ENCODE assay signal across 11 cellular contexts in genomic region chr3:45667569-45667967, GRCh38. TPM values are rescaled to one million over a fixed set of nuclear protein-coding genes. Genes with fewer than 3 reads are reported as not detected.
DNase-seq lines count a peak whose midpoint lies in the region; ATAC-seq, FAIRE-seq and TF ChIP-seq lines count a peak whose summit lies in the region.
"Had no signal": no experiment of that assay in that cellular context is flagged by ENCODE, and none has a peak within 500 bp of the region (broad histone marks: within the 10 kb centered on the region; RNA-seq: fewer than 3 reads in every experiment).

No MANE protein-coding gene starts in this region.

- peaks cover 55 to 77% (median 71%) of the 10 kb centered on the region in 11 experiments for H3K36me3 ChIP-seq in BLaER1 treated with 17β-estradiol and CSF1 and Interleukin-3, amounts not matched to agents 10 nM and 100 nM
- peaks cover 33% of the 10 kb centered on the region for H3K36me3 ChIP-seq in IMR-90 (ENCODE audit: control insufficient read depth, insufficient read depth, low read length)
- H3K36me3 ChIP-seq in K562 (ENCODE audit: control insufficient read depth, insufficient read depth, low read length) = peaks cover 59% of the 10 kb centered on the region
- H3K36me3 ChIP-seq in osteoblast (ENCODE audit: insufficient read depth, low read length) = peaks cover 24% of the 10 kb centered on the region
- H3K36me3 ChIP-seq in kidney (ENCODE audit: control insufficient read depth in 1 of 2, insufficient read depth in 2 of 2, low read length in 2 of 2) = peaks cover 0 to 5% of the 10 kb centered on the region in 2 donors

- peak overlapping the region; percentile 69 for H2BK5ac ChIP-seq in IMR-90 (ENCODE audit: low read depth, low read length, poor library complexity, severe bottlenecking)

- no peaks in the 10 kb centered on the region for H3K9me3 ChIP-seq in BLaER1 treated with 17β-estradiol and CSF1 and Interleukin-3, amounts not matched to agents 10 nM and 100 nM (replicated peaks in 1 of 11)
- no peaks in the 10 kb centered on the region for H3K9me3 ChIP-seq in IMR-90 (ENCODE audit: control insufficient read depth, insufficient read depth, low read length)
- H3K9me3 ChIP-seq in K562 (replicated peaks; ENCODE audit: control insufficient read depth, insufficient read depth, low read depth, low read length) = no peaks in the 10 kb centered on the region
- H3K9me3 ChIP-seq in osteoblast (ENCODE audit: low read depth, low read length) = no peaks in the 10 kb centered on the region
- no peaks in the 10 kb centered on the region for H3K9me3 ChIP-seq in kidney (ENCODE audit: control insufficient read depth in 1 of 2, low read length in 2 of 2)

- peaks cover 3% of the 10 kb centered on the region; the same call in 1 of the 3 replicates for H3K79me2 ChIP-seq in K562 (ENCODE audit: control insufficient read depth, insufficient read depth, low read length)
- H3K79me2 ChIP-seq in osteoblast (ENCODE audit: insufficient read depth, low read length) = peaks cover 24% of the 10 kb centered on the region

- H3K18ac ChIP-seq in IMR-90 (ENCODE audit: low read depth, low read length) = peak overlapping the region; percentile 38; the same call in 1 of the 2 replicates

- FAIRE-seq in K562 (lab: Jason Lieb, UNC) (no peak), kidney (lab: Jason Lieb, UNC) (no peak)
- FAIRE-seq: colon had no signal

- TF ChIP-seq POLR2A in IMR-90 (IDR thresholded peaks at IDR 0.05; ENCODE audit: low read depth, low read length) = no peak
- no peak for TF ChIP-seq POLR2A in K562 (conservative IDR thresholded peaks at IDR 0.05)

- H3K4me2 ChIP-seq in BLaER1 treated with 17β-estradiol and CSF1 and Interleukin-3, amounts not matched to agents 10 nM and 100 nM = peak overlapping the region in 6 of 11 experiments; percentile 15 to 70 (median 42); a peak in 9 of 22 replicates
- H3K4me2 ChIP-seq in IMR-90 (ENCODE audit: low read depth, low read length) = peak overlapping the region; percentile 60
- peak overlapping the region; percentile 51 for H3K4me2 ChIP-seq in K562 (ENCODE audit: insufficient read depth, low read length)
- H3K4me2 ChIP-seq in osteoblast (ENCODE audit: insufficient read depth, low read length) = peak overlapping the region; percentile 73

- dilution Hi-C loops in IMR-90 (cut with HindIII; ENCODE audit: low sequenced_read_pairs, unreplicated experiment) = no loop called here

- peak overlapping the region; percentile 10; the same call in 1 of the 3 replicates for H2BK15ac ChIP-seq in IMR-90 (ENCODE audit: low read depth, low read length)

- peak overlapping the region; percentile 20 for H3K4ac ChIP-seq in IMR-90 (ENCODE audit: low read depth, low read length)

- no peak for TF ChIP-seq RAD21 in IMR-90 (IDR thresholded peaks at IDR 0.05; ENCODE audit: low read length)
- no peak for TF ChIP-seq RAD21 in K562 (CRISPR knock-in tag; conservative IDR thresholded peaks at IDR 0.05 in 1 of 2, IDR thresholded peaks at IDR 0.05 in 1 of 2)

- H3K23ac ChIP-seq in IMR-90 (ENCODE audit: low read depth, low read length) = peak overlapping the region; percentile 28; the same call in 1 of the 2 replicates

- CTCF ChIA-PET in IMR-90 (lab: Yijun Ruan, JAX) = interaction anchor here (1.3 to 1.8 kb wide), 2 partner anchors 9 to 23 kb away, joined by 3 to 5 read pairs; no protein-coding TSS in a partner anchor
- CTCF ChIA-PET in K562 (lab: Yijun Ruan, JAX; ENCODE audit: low intra/inter-chr PET ratio) = interaction anchor here (0.6 to 1.1 kb wide), 2 partner anchors 512 to 630 kb away, joined by 3 read pairs; no protein-coding TSS in a partner anchor

- TF ChIP-seq CTCF in IMR-90 (conservative IDR thresholded peaks at IDR 0.05; ENCODE audit: low read depth, low read length) = no peak
- no peak for TF ChIP-seq CTCF in K562 (IDR thresholded peaks at IDR 0.05 in 2 of 3, conservative IDR thresholded peaks at IDR 0.05 in 1 of 3; ENCODE audit: insufficient read depth in 2 of 3, low read depth in 1 of 3, low read length in 3 of 3)
- no peak for TF ChIP-seq CTCF in osteoblast (IDR thresholded peaks at IDR 0.05; ENCODE audit: extremely low read depth, low read depth, low read length)
- TF ChIP-seq CTCF in kidney (IDR thresholded peaks at IDR 0.05; ENCODE audit: borderline replicate concordance, extremely low read depth, insufficient read depth) = no peak

- WGBS in IMR-90 (ENCODE audit: extremely low coverage in 2 of 2, insufficient read length in 1 of 2), 2 experiments = no CpG with 5 or more reads among the region's 1 CpG
- 48% methylated on average over 1 of the region's 1 CpG for WGBS in K562 (ENCODE audit: insufficient coverage, low coverage, missing lambda C conversion rate)

- H4K8ac ChIP-seq in IMR-90 (ENCODE audit: low read depth in 2 of 2, low read length in 2 of 2) = peak overlapping the region; percentile 46 to 67; a peak in 3 of 4 replicates

- 0 out of 2 replicates have a peak overlapping the region, but pooled peaks have one; percentile 2 for H3K14ac ChIP-seq in IMR-90 (replicated peaks; ENCODE audit: low read depth, low read length)

- H4K5ac ChIP-seq in IMR-90 (ENCODE audit: low read depth, low read length) = peak overlapping the region; percentile 16; the same call in 1 of the 2 replicates

- H2AK9ac ChIP-seq in IMR-90 (replicated peaks; ENCODE audit: low read depth, low read length, poor library complexity) = peak overlapping the region; percentile 8

- H3K27ac ChIP-seq in BLaER1 treated with 17β-estradiol and CSF1 and Interleukin-3, amounts not matched to agents 10 nM and 100 nM = no peak overlapping the region
- H3K27ac ChIP-seq in IMR-90 (ENCODE audit: insufficient read depth, low read length) = peak overlapping the region; percentile 31; the same call in 1 of the 2 replicates
- H3K27ac ChIP-seq in K562 (ENCODE audit: extremely low read depth, low read depth, low read length) = peak overlapping the region; percentile 49; the same call in 1 of the 3 replicates
- peak overlapping the region; percentile 97 for H3K27ac ChIP-seq in osteoblast (ENCODE audit: low read depth, low read length)
- H3K27ac ChIP-seq in kidney (ENCODE audit: low read depth in 2 of 2, low read length in 2 of 2) = no peak overlapping the region
- H3K27ac ChIP-seq: C4-2B had no signal

- H3K9ac ChIP-seq in BLaER1 treated with 17β-estradiol and CSF1 and Interleukin-3, amounts not matched to agents 10 nM and 100 nM = no peak overlapping the region
- H3K9ac ChIP-seq in IMR-90 (ENCODE audit: low read depth, low read length) (no peak overlapping the region), K562 (ENCODE audit: insufficient read depth in 1 of 2, low read depth in 2 of 2, low read length in 2 of 2) (no peak overlapping the region), kidney (ENCODE audit: low read length in 2 of 2) (no peak overlapping the region)

- 0 out of 2 replicates have a peak overlapping the region, but pooled peaks have one; percentile 73 for H2AK5ac ChIP-seq in IMR-90 (ENCODE audit: low read depth, low read length)

- peak; percentile 36 for ATAC-seq in IMR-90 (ENCODE audit: low read depth)
- ATAC-seq in K562 = no peak
- ATAC-seq: stimulated activated memory B cell treated with anti-CD40 and anti-IgM and Interleukin-4, amounts not matched to agents 10 μg/mL and 1 μg/mL and 100 μg/mL, for 72 hours had no signal

- peaks cover 15 to 78% (median 41%) of the 10 kb centered on the region in 11 experiments; a peak in 20 of 22 replicates for H4K20me1 ChIP-seq in BLaER1 treated with 17β-estradiol and CSF1 and Interleukin-3, amounts not matched to agents 10 nM and 100 nM
- H4K20me1 ChIP-seq in IMR-90 (ENCODE audit: insufficient read depth, low read length) (peaks cover 32% of the 10 kb centered on the region), K562 (replicated peaks; ENCODE audit: control insufficient read depth, insufficient read depth, low read length) (no peaks in the 10 kb centered on the region; the same call in 1 of the 2 replicates), osteoblast (ENCODE audit: insufficient read depth, low read length) (peaks cover 2% of the 10 kb centered on the region)

- no peak overlapping the region for H3K56ac ChIP-seq in IMR-90 (ENCODE audit: extremely low read depth, insufficient read depth, low read length)

- peak overlapping the region; percentile 40; the same call in 1 of the 2 replicates for H4K91ac ChIP-seq in IMR-90 (ENCODE audit: insufficient read depth, low read depth, low read length)

- no peak overlapping the region for H3K4me3 ChIP-seq in BLaER1 treated with 17β-estradiol and CSF1 and Interleukin-3, amounts not matched to agents 10 nM and 100 nM
- no peak overlapping the region for H3K4me3 ChIP-seq in IMR-90 (ENCODE audit: insufficient read depth, low read depth, low read length)
- no peak overlapping the region for H3K4me3 ChIP-seq in K562
- peak overlapping the region; percentile 40 for H3K4me3 ChIP-seq in osteoblast (ENCODE audit: insufficient read depth, low read length)
- no peak overlapping the region for H3K4me3 ChIP-seq in kidney (ENCODE audit: low read length in 2 of 2)

- H2AFZ ChIP-seq in IMR-90 (replicated peaks; ENCODE audit: low read length, poor library complexity) (no peak overlapping the region), K562 (ENCODE audit: low read depth, low read length) (no peak overlapping the region), osteoblast (ENCODE audit: low read length) (no peak overlapping the region)

- no peaks in the 10 kb centered on the region for H3K27me3 ChIP-seq in BLaER1 treated with 17β-estradiol and CSF1 and Interleukin-3, amounts not matched to agents 10 nM and 100 nM
- H3K27me3 ChIP-seq in IMR-90 (ENCODE audit: control insufficient read depth, insufficient read depth, low read length) = no peaks in the 10 kb centered on the region
- H3K27me3 ChIP-seq in K562 (ENCODE audit: control insufficient read depth in 2 of 2, insufficient read depth in 2 of 2, low read length in 2 of 2) = no peaks in the 10 kb centered on the region
- no peaks in the 10 kb centered on the region for H3K27me3 ChIP-seq in osteoblast (ENCODE audit: insufficient read depth, low read length)

- no peak for TF ChIP-seq EP300 in K562 (IDR thresholded peaks at IDR 0.05; ENCODE audit: low read length)

- in situ Hi-C loops in IMR-90 (cut with MboI; ENCODE audit: low sequenced_read_pairs) (loop anchor here (10.0 kb wide), 1 partner anchor 463 kb away; no protein-coding TSS in a partner anchor), K562 (cut with MboI) (no loop called here)

- peak overlapping the region; percentile 55 for H2BK20ac ChIP-seq in IMR-90 (ENCODE audit: low read depth, low read length)

- POLR2A ChIA-PET in IMR-90 (lab: Charles Lee; ENCODE audit: unreplicated experiment) (no interaction called here), K562 (lab: Yijun Ruan, JAX) (interaction anchor here (0.5 to 3.2 kb wide), 2 partner anchors 10 to 1023 kb away, joined by 3 to 12 read pairs; no protein-coding TSS in a partner anchor)

- peak overlapping the region; percentile 27 for H2BK120ac ChIP-seq in IMR-90 (ENCODE audit: low read depth, low read length)

- intact Hi-C loops in IMR-90 (cut with micrococcal nuclease) = no loop called here
- intact Hi-C loops in K562 (cut with micrococcal nuclease) = loop anchor here (5.0 to 10.0 kb wide), 2 partner anchors 257 to 410 kb away; no protein-coding TSS in a partner anchor
- intact Hi-C loops in kidney (cut with DNase I) = no loop called here

- H3K79me1 ChIP-seq in IMR-90 (ENCODE audit: low read depth in 1 of 2, low read length in 2 of 2) = peaks cover 38 to 66% of the 10 kb centered on the region in 2 experiments

- H3K9me1 ChIP-seq in IMR-90 (ENCODE audit: insufficient read depth, low read length) = peaks cover 32% of the 10 kb centered on the region
- H3K9me1 ChIP-seq in K562 (ENCODE audit: control insufficient read depth, insufficient read depth, low read length) = no peaks in the 10 kb centered on the region

- BruUV-seq in IMR-90 (replicated peaks; lab: Mats Ljungman, UMichigan) (no TSS peak), K562 (replicated peaks; lab: Mats Ljungman, UMichigan) (no TSS peak)

- DNase-seq in IMR-90 (no peak), K562 (ENCODE audit: extremely low read depth in 1 of 4, low spot score in 3 of 4) (no peak), osteoblast (ENCODE audit: insufficient read length, low spot score, missing footprints) (no peak), kidney (no peak), mesenteric fat pad (ENCODE audit: low spot score) (no peak)
- DNase-seq in stimulated activated CD4-positive, alpha-beta T cell treated with anti-CD3 and anti-CD28 coated beads, Interleukin-2, amount 100 ng/mL, for 24 hours = no peak
- DNase-seq: NCI-H1048 had no signal

- H3K4me1 ChIP-seq in BLaER1 treated with 17β-estradiol and CSF1 and Interleukin-3, amounts not matched to agents 10 nM and 100 nM = peaks cover 31 to 74% (median 50%) of the 10 kb centered on the region in 10 experiments
- peaks cover 34% of the 10 kb centered on the region for H3K4me1 ChIP-seq in IMR-90 (ENCODE audit: control insufficient read depth, insufficient read depth, low read length)
- H3K4me1 ChIP-seq in K562 (replicated peaks in 1 of 2; ENCODE audit: control insufficient read depth in 2 of 2, insufficient read depth in 2 of 2, low read length in 2 of 2) = peaks cover 6 to 35% of the 10 kb centered on the region in 2 experiments; a peak in 4 of 5 replicates
- peaks cover 52% of the 10 kb centered on the region for H3K4me1 ChIP-seq in osteoblast (ENCODE audit: insufficient read depth, low read length)
- H3K4me1 ChIP-seq in kidney (ENCODE audit: control insufficient read depth in 1 of 2, insufficient read depth in 1 of 2, low read depth in 1 of 2, low read length in 2 of 2) = peaks cover 0 to 4% of the 10 kb centered on the region in 2 donors

RNA-seq across cellular contexts. Expression of gene SACM1L, which starts 21.6 kb away (rescaled TPM):
- 40.9 and 44.2 TPM in 2 replicates for total RNA-seq in IMR-90 (2012; rRNA removed)
- 12.8 and 19.0 TPM in 2 replicates for polyA plus RNA-seq in IMR-90 (2012; rRNA removed)
- polyA plus RNA-seq in IMR-90 (2012; cell fraction: cytosol; rRNA removed) = 1.8 and 2.5 TPM in 2 replicates
- polyA plus RNA-seq in IMR-90 (2012; cell fraction: nucleus; rRNA removed; ENCODE audit: low replicate concordance) = 7.0 and 36.5 TPM in 2 replicates
- total RNA-seq in K562 (2011; cell fraction: chromatin; rRNA removed; ENCODE audit: low replicate concordance) = 66.1 and 180 TPM in 2 replicates
- total RNA-seq in K562 (2011; cell fraction: nucleolus; rRNA removed) = 30.4 and 44.0 TPM in 2 replicates
- total RNA-seq in K562 (2011; cell fraction: nucleoplasm; rRNA removed) = 88.9 and 111 TPM in 2 replicates
- total RNA-seq in K562 (2014; rRNA removed) = 25.7 and 29.6 TPM in 2 replicates
- 37.4 and 41.8 TPM in 2 replicates for total RNA-seq in K562 (2014; rRNA removed; fragmentation: Illumina TruSeq; extraction: Trizol)
- total RNA-seq in K562 (2015; rRNA removed; fragmentation: Illumina TruSeq; extraction: Trizol) = 32.8 and 39.3 TPM in 2 replicates
- 51.2 and 52.7 TPM in 2 replicates for total RNA-seq in K562 (2021)
- polyA plus RNA-seq in K562 (2011; rRNA removed) = 56.6 and 67.2 TPM in 2 replicates
- 7.9 and 21.0 TPM in 2 replicates for polyA plus RNA-seq in K562 (2011; cell fraction: cytosol; rRNA removed)
- polyA plus RNA-seq in K562 (2011; cell fraction: nucleus; rRNA removed) = 48.2 and 64.0 TPM in 2 replicates
- 38.5 and 66.8 TPM in 2 replicates for polyA plus RNA-seq in K562 (2012)
- 45.3 and 50.4 TPM in 2 replicates for polyA plus RNA-seq in K562 (2014; fragmentation: Illumina TruSeq; extraction: Trizol)
- 10 to 100 TPM; 33.0 to 50.4 TPM for polyA plus RNA-seq in K562 (2014; fragmentation: Nextera tagmentation; extraction: Ambion mirVana)
- 40.3 and 43.5 TPM in 2 replicates for polyA plus RNA-seq in K562 (2014; rRNA removed)
- polyA minus RNA-seq in K562 (2011; rRNA and poly(A)+ RNA removed) = 66.2 and 77.8 TPM in 2 replicates
- 36.9 and 46.6 TPM in 2 replicates for polyA minus RNA-seq in K562 (2011; cell fraction: cytosol; rRNA and poly(A)+ RNA removed)
- 47.9 and 88.0 TPM in 2 replicates for polyA minus RNA-seq in K562 (2011; cell fraction: nucleus; rRNA and poly(A)+ RNA removed)
- 28.6 and 39.5 TPM in 2 replicates for total RNA-seq in osteoblast
- total RNA-seq in kidney = 53.1 TPM
- polyA plus RNA-seq in kidney (ENCODE audit: insufficient read depth, low read depth, low replicate concordance) = 27.1 TPM
- 45.1 TPM for total RNA-seq in mesenteric fat pad

Comparison
In these comparisons a context has a peak if more than half of its experiments do, and no peak if none do; other contexts are left out.
1. H3K27ac ChIP-seq: peak in IMR-90 (single experiment), K562 (single experiment) and osteoblast (single experiment); none in BLaER1 treated with 17β-estradiol and CSF1 and Interleukin-3, amounts not matched to agents 10 nM and 100 nM (0 of 11) and kidney (0 of 2).
2. Peak in every context shown above with its lines, with median percentiles within 50 percentile points of each other: H3K4me2 ChIP-seq.